26 cellular contexts compared by ENCODE assay signal in the genomic region with DNA sequence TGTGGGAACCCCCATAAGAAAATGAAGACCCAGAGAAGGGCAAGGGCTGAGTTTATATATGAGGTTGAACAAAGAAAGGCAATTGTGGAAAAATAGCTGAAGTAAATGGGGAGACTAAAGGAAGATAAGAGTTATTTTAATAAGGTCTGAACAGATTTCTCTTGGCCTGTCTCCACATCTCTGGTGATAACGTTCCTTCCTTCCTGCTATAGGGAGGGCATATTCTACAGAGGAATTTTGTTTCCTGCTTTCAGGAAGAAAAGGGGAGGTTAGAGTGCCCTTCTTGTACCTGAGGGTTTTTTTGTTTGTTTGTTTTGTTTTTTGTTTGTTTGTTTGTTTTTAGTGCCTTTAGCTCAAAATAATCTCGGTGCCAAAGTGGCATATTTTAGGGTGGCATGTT. TPM values are rescaled to one million over a fixed set of nuclear protein-coding genes. Genes with fewer than 3 reads are reported as not detected.
"Had no signal": no experiment of that assay in that cellular context is flagged by ENCODE, and none has a peak within 500 bp of the region (broad histone marks: within the 10 kb centered on the region; RNA-seq: fewer than 3 reads in every experiment).

No MANE protein-coding gene starts in this region.

- DNase-seq: cerebellar nuclear complex; dermis blood vessel endothelial cell; endodermal cell; foreskin melanocyte; heart left ventricle; hippocampal formation; kidney glomerular epithelial cell; mammary epithelial cell; psoas muscle; retina; right lobe of liver; spleen; stimulated activated CD4-positive, alpha-beta T cell treated with anti-CD3 and anti-CD28 coated beads, Interleukin-15, amount 100 ng/mL, for 24 hours; stimulated activated CD4-positive, alpha-beta T cell treated with anti-CD3 and anti-CD28 coated beads, Interleukin-1b, Interleukin-23, amount 100 ng/mL, for 48 hours; stimulated activated CD4-positive, alpha-beta T cell treated with anti-CD3 and anti-CD28 coated beads, Interleukin-4, amount 100 ng/mL, for 4 hours; stimulated activated naive B cell treated with anti-CD40 and anti-IgM and Interleukin-4, amounts not matched to agents 10 μg/mL and 1 μg/mL and 100 μg/mL, for 72 hours; stimulated activated naive CD8-positive, alpha-beta T cell treated with anti-CD3 and anti-CD28 coated beads, Interleukin-15, amount 100 ng/mL, for 72 hours; substantia nigra; trophoblast cell had no signal

- H3K36me3 Mint-ChIP-seq: mesothelial cell of epicardium; stimulated activated naive B cell treated with anti-CD40 and anti-IgM and Interleukin-4, amounts not matched to agents 10 μg/mL and 1 μg/mL and 100 μg/mL, for 72 hours had no signal

- H3K9me3 Mint-ChIP-seq: endodermal cell; mesothelial cell of epicardium; nephron; stimulated activated naive B cell treated with anti-CD40 and anti-IgM and Interleukin-4, amounts not matched to agents 10 μg/mL and 1 μg/mL and 100 μg/mL, for 72 hours; stimulated activated naive CD8-positive, alpha-beta T cell treated with anti-CD3 and anti-CD28 coated beads, Interleukin-15, amount 100 ng/mL, for 72 hours had no signal

- H3K4me3 Mint-ChIP-seq: endodermal cell; mesothelial cell of epicardium; nephron; stimulated activated naive B cell treated with anti-CD40 and anti-IgM and Interleukin-4, amounts not matched to agents 10 μg/mL and 1 μg/mL and 100 μg/mL, for 72 hours; stimulated activated naive CD8-positive, alpha-beta T cell treated with anti-CD3 and anti-CD28 coated beads, Interleukin-15, amount 100 ng/mL, for 72 hours had no signal

- H3K9me3 ChIP-seq: heart left ventricle, psoas muscle, right lobe of liver, spleen had no signal

- H3K36me3 ChIP-seq: heart left ventricle, right lobe of liver, spleen had no signal

- H3K27me3 ChIP-seq: heart left ventricle, right lobe of liver had no signal

- H3K4me1 ChIP-seq: psoas muscle, right lobe of liver had no signal

- H3K27ac Mint-ChIP-seq: endodermal cell; mesothelial cell of epicardium; stimulated activated naive B cell treated with anti-CD40 and anti-IgM and Interleukin-4, amounts not matched to agents 10 μg/mL and 1 μg/mL and 100 μg/mL, for 72 hours; stimulated activated naive CD8-positive, alpha-beta T cell treated with anti-CD3 and anti-CD28 coated beads, Interleukin-15, amount 100 ng/mL, for 72 hours had no signal

- ATAC-seq: heart left ventricle; left lobe of liver; psoas muscle; right lobe of liver; stimulated activated naive B cell treated with anti-CD40 and anti-IgM and Interleukin-4, amounts not matched to agents 10 μg/mL and 1 μg/mL and 100 μg/mL, for 72 hours; stimulated activated naive CD8-positive, alpha-beta T cell treated with anti-CD3 and anti-CD28 coated beads, Interleukin-15, amount 100 ng/mL, for 72 hours had no signal

- H3K4me1 Mint-ChIP-seq: endodermal cell had no signal

- H3K4me3 ChIP-seq: heart left ventricle, psoas muscle, right lobe of liver, spleen had no signal

- H3K27ac ChIP-seq: heart left ventricle, psoas muscle, right lobe of liver, spleen had no signal

RNA-seq across cellular contexts. Expression of gene MOGAT1, which starts 31.6 kb away (rescaled TPM):
- total RNA-seq: dermis blood vessel endothelial cell, endodermal cell, glomerular endothelial cell, lower leg skin, mammary epithelial cell, mesothelial cell of epicardium, psoas muscle, spleen, urinary bladder had no signal
- polyA plus RNA-seq: mammary epithelial cell, psoas muscle, thymus, urinary bladder had no signal
